In genomic region chr16:7716924-7717323, GRCh38 we compare ENCODE assay signal across 1 cellular context.
TF ChIP-seq lines count a peak whose summit lies in the region.

No MANE protein-coding gene starts in this region.

TF ChIP-seq in GM23338, 12 proteins besides CTCF, POLR2A, EP300 and RAD21 (continued from another document):
- TF ChIP-seq ZNF462 (CRISPR knock-in tag; IDR thresholded peaks at IDR 0.05) (no peak), REST (IDR thresholded peaks at IDR 0.05; ENCODE audit: unreplicated experiment) (no peak)
